1 cellular context compared by ENCODE assay signal in the genomic region with DNA sequence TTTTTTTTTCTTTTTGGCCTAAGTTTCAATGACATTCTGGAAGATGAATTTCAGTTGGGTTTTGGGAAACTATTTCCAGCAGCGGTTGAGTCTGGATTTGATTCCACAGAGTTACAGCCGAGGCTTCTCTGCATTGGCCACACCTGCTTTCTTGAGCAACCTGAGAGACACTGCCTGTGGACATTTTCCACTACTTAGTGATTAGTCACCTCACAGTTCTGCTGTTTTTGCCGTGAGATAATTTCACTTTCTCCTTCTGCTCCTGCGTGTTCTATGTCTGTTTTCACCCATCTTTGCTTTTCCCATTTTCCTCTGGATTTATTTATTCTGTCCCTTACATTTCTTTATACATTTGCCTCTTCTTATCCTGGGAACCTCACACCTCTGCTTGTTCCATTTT.
TF ChIP-seq lines count a peak whose summit lies in the region.

No MANE protein-coding gene starts in this region.

TF ChIP-seq in HepG2, 621 proteins besides CTCF, POLR2A, EP300 and RAD21 (continued from another document):
- no peak for TF ChIP-seq ATF2 (CRISPR knock-in tag; IDR thresholded peaks at IDR 0.05)
- no peak for TF ChIP-seq ZNF703 (CRISPR knock-in tag; IDR thresholded peaks at IDR 0.05; ENCODE audit: borderline replicate concordance)
- TF ChIP-seq, protein P1, sequence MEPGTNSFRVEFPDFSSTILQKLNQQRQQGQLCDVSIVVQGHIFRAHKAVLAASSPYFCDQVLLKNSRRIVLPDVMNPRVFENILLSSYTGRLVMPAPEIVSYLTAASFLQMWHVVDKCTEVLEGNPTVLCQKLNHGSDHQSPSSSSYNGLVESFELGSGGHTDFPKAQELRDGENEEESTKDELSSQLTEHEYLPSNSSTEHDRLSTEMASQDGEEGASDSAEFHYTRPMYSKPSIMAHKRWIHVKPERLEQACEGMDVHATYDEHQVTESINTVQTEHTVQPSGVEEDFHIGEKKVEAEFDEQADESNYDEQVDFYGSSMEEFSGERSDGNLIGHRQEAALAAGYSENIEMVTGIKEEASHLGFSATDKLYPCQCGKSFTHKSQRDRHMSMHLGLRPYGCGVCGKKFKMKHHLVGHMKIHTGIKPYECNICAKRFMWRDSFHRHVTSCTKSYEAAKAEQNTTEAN (CRISPR knock-in tag; conservative IDR thresholded peaks at IDR 0.05), result no peak
- TF ChIP-seq, protein P2, sequence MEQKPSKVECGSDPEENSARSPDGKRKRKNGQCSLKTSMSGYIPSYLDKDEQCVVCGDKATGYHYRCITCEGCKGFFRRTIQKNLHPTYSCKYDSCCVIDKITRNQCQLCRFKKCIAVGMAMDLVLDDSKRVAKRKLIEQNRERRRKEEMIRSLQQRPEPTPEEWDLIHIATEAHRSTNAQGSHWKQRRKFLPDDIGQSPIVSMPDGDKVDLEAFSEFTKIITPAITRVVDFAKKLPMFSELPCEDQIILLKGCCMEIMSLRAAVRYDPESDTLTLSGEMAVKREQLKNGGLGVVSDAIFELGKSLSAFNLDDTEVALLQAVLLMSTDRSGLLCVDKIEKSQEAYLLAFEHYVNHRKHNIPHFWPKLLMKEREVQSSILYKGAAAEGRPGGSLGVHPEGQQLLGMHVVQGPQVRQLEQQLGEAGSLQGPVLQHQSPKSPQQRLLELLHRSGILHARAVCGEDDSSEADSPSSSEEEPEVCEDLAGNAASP (CRISPR knock-in tag; IDR thresholded peaks at IDR 0.05; ENCODE audit: borderline replicate concordance), result no peak
- TF ChIP-seq WIZ (CRISPR knock-in tag; IDR thresholded peaks at IDR 0.05), result no peak
- no peak for TF ChIP-seq ZNF660 (CRISPR knock-in tag; IDR thresholded peaks at IDR 0.05; ENCODE audit: borderline replicate concordance, low read depth)
- no peak for TF ChIP-seq KAT8 (CRISPR knock-in tag; IDR thresholded peaks at IDR 0.05)
- TF ChIP-seq, protein P3, sequence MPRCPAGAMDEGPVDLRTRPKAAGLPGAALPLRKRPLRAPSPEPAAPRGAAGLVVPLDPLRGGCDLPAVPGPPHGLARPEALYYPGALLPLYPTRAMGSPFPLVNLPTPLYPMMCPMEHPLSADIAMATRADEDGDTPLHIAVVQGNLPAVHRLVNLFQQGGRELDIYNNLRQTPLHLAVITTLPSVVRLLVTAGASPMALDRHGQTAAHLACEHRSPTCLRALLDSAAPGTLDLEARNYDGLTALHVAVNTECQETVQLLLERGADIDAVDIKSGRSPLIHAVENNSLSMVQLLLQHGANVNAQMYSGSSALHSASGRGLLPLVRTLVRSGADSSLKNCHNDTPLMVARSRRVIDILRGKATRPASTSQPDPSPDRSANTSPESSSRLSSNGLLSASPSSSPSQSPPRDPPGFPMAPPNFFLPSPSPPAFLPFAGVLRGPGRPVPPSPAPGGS (CRISPR knock-in tag; IDR thresholded peaks at IDR 0.05), result no peak
- TF ChIP-seq PHF8 (CRISPR knock-in tag; IDR thresholded peaks at IDR 0.05), result no peak
- no peak for TF ChIP-seq ZNF761 (CRISPR knock-in tag; conservative IDR thresholded peaks at IDR 0.05)
- no peak for TF ChIP-seq ETV6 (CRISPR knock-in tag; conservative IDR thresholded peaks at IDR 0.05)
